14 cellular contexts compared by ENCODE assay signal in genomic region chr7:105924950-105925349, GRCh38. TPM values are rescaled to one million over a fixed set of nuclear protein-coding genes. Genes with fewer than 3 reads are reported as not detected.
DNase-seq lines count a peak whose midpoint lies in the region; ATAC-seq and TF ChIP-seq lines count a peak whose summit lies in the region.
"Had no signal": no experiment of that assay in that cellular context is flagged by ENCODE, and none has a peak within 500 bp of the region (broad histone marks: within the 10 kb centered on the region; RNA-seq: fewer than 3 reads in every experiment).

No MANE protein-coding gene starts in this region.

- H3K4me1 Mint-ChIP-seq in immature natural killer cell: peaks cover 25 to 36% of the 10 kb centered on the region in 2 donors

- H3K4me1 ChIP-seq in testis (no peaks in the 10 kb centered on the region), HAP-1 (no peaks in the 10 kb centered on the region), colonic mucosa (no peaks in the 10 kb centered on the region)
- H3K4me1 ChIP-seq: heart left ventricle had no signal

- peaks cover 16 to 57% (median 49%) of the 10 kb centered on the region in 3 donors for H3K36me3 Mint-ChIP-seq in immature natural killer cell

- TF ChIP-seq POLR2A in testis (IDR thresholded peaks at IDR 0.05): no peak

- DNase-seq in AG10803 (ENCODE audit: low read depth): peak; percentile 31
- DNase-seq in activated CD4-positive, alpha-beta T cell treated with anti-CD3 and anti-CD28 coated beads, Interleukin-2, amount 50 U/mL, for 48 hours: peak; percentile 7 to 32
- DNase-seq in immature natural killer cell: peak in 1 of 3 donors; percentile 9
- DNase-seq in testis: no peak
- DNase-seq in HAP-1 (ENCODE audit: low spot score in 2 of 2): no peak
- no peak for DNase-seq in colonic mucosa
- no peak for DNase-seq in GOT3 (lab: John Stamatoyannopoulos, UW)
- DNase-seq: DMS53, heart left ventricle, Kasumi-1, NCI-H1930, NCI-H82, small intestine had no signal

- H3K4me3 ChIP-seq in AG10803 (ENCODE audit: low read length): no peak overlapping the region
- H3K4me3 ChIP-seq in testis: no peak overlapping the region
- no peak overlapping the region for H3K4me3 ChIP-seq in HAP-1
- H3K4me3 ChIP-seq in colonic mucosa: no peak overlapping the region
- H3K4me3 ChIP-seq: heart left ventricle had no signal

- H3K9me3 Mint-ChIP-seq in immature natural killer cell: no peaks in the 10 kb centered on the region

- H3K27me3 ChIP-seq in testis: no peaks in the 10 kb centered on the region
- H3K27me3 ChIP-seq in HAP-1 (ENCODE audit: low read depth): no peaks in the 10 kb centered on the region
- no peaks in the 10 kb centered on the region for H3K27me3 ChIP-seq in colonic mucosa
- H3K27me3 ChIP-seq: heart left ventricle had no signal

- 92 to 93% methylated on average over 1 of the region's 1 CpG for WGBS in testis, 2 donors

- H3K27ac Mint-ChIP-seq in immature natural killer cell: peak overlapping the region; percentile 29 to 65 (median 44)

- in situ Hi-C loops in HAP-1 (cut with MboI; ENCODE audit: low sequenced_read_pairs): no loop called here

- peak; percentile 72 for ATAC-seq in GM18858 (IDR thresholded peaks at IDR 0.05; ENCODE audit: unreplicated experiment)
- ATAC-seq: heart left ventricle had no signal

- H3K27ac ChIP-seq in testis: no peak overlapping the region
- no peak overlapping the region for H3K27ac ChIP-seq in colonic mucosa
- H3K27ac ChIP-seq: heart left ventricle had no signal

- H3K27me3 Mint-ChIP-seq in immature natural killer cell (ENCODE audit: low read depth in 3 of 3): peaks cover 0 to 3% (median 2%) of the 10 kb centered on the region in 3 donors

- TF ChIP-seq CTCF in AG10803 (conservative IDR thresholded peaks at IDR 0.05; ENCODE audit: low read length): no peak
- TF ChIP-seq CTCF in testis (IDR thresholded peaks at IDR 0.05): no peak
- TF ChIP-seq CTCF in colonic mucosa (IDR thresholded peaks at IDR 0.05): no peak

- H3K36me3 ChIP-seq in testis (ENCODE audit: low read depth, missing control alignments): no peaks in the 10 kb centered on the region
- H3K36me3 ChIP-seq in HAP-1 (replicated peaks): no peaks in the 10 kb centered on the region
- no peaks in the 10 kb centered on the region for H3K36me3 ChIP-seq in colonic mucosa
- H3K36me3 ChIP-seq: heart left ventricle had no signal

- no peak overlapping the region for H3K9ac ChIP-seq in colonic mucosa (ENCODE audit: low read depth in 2 of 2, low read length in 2 of 2)

- intact Hi-C loops in testis (cut with DNase I; ENCODE audit: low total_unique reads): no loop called here
- intact Hi-C loops in colonic mucosa (cut with DNase I): no loop called here

- H3K9me3 ChIP-seq in testis (no peaks in the 10 kb centered on the region), HAP-1 (peaks cover 2% of the 10 kb centered on the region; the same call in 1 of the 2 replicates), colonic mucosa (no peaks in the 10 kb centered on the region)

- H3K4me3 Mint-ChIP-seq in immature natural killer cell: no peak overlapping the region

RNA-seq across cellular contexts. Expression of gene CDHR3, which starts 38.1 kb away (rescaled TPM):
- polyA plus RNA-seq in immature natural killer cell: 1 to 10 TPM; 1.2 to 3.4 (median 2.1) TPM
- total RNA-seq in testis: 1 to 10 TPM; 3.8 to 7.5 TPM
- polyA plus RNA-seq in testis (ENCODE audit: insufficient read depth, low read depth, low replicate concordance): 8.5 TPM
- 1 to 10 TPM; 5.3 to 7.7 TPM for total RNA-seq in colonic mucosa

RNA-seq across cellular contexts. Expression of gene ATXN7L1, which starts 48.6 kb away (rescaled TPM):
- 10 to 100 TPM in 2 of 3 donors, 1 to 10 TPM in 1; 3.8 to 21.1 (median 11.9) TPM for polyA plus RNA-seq in immature natural killer cell
- 10 to 100 TPM; 35.7 to 35.9 TPM for total RNA-seq in testis
- 61.7 TPM for polyA plus RNA-seq in testis (ENCODE audit: insufficient read depth, low read depth, low replicate concordance)
- total RNA-seq in colonic mucosa: 10 to 100 TPM; 13.0 to 15.1 TPM

Comparison
In these comparisons a context has a peak if more than half of its experiments do, and no peak if none do; other contexts are left out.
1. DNase-seq: peak in AG10803 (single experiment) and activated CD4-positive, alpha-beta T cell treated with anti-CD3 and anti-CD28 coated beads, Interleukin-2, amount 50 U/mL, for 48 hours (2 of 2); none in testis (single experiment), HAP-1 (0 of 2), colonic mucosa (single experiment) and GOT3 (single experiment).